In the genomic region with DNA sequence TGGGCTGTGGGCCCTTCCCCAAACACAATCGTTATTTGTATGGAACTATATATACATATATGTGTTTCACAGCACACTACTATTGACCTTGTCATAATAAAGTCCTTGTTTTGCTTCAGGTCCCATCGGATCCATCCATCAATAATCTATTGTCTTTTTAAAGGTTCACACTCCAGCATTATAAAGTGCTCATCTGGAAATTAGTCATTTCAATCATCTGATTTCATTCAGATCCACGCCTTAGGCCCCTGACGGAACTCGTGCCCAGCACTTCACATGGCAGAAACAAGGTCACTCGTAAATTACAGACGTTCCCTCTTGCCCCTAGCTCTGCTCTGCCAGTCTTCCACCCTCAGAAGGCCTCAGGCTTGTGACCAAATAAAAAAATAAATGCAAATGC, we compare ENCODE assay signal across 16 cellular contexts.
A peak's percentile ranks its signal among the peaks of the same experiment; 100 is the strongest.
DNase-seq lines count a peak whose midpoint lies in the region; TF ChIP-seq lines count a peak whose summit lies in the region.
"Had no signal": no experiment of that assay in that cellular context is flagged by ENCODE, and none has a peak within 500 bp of the region (broad histone marks: within the 10 kb centered on the region; RNA-seq: fewer than 3 reads in every experiment).

No MANE protein-coding gene starts in this region.

- peaks cover 14% of the 10 kb centered on the region for H3K27me3 Mint-ChIP-seq in chondrocyte (ENCODE audit: low read depth)

- no peaks in the 10 kb centered on the region for H3K36me3 Mint-ChIP-seq in chondrocyte (ENCODE audit: low read depth)
- H3K36me3 Mint-ChIP-seq: CD8-positive, alpha-beta T cell had no signal

- DNase-seq in activated effector memory CD4-positive, alpha-beta T cell treated with anti-CD3 and anti-CD28 coated beads, Interleukin-2, amount 50 U/mL, for 16 hours = peak; percentile 19
- DNase-seq in activated effector memory CD4-positive, alpha-beta T cell treated with Interleukin-2 at 50 U/mL for 16 hours = no peak
- DNase-seq in NCI-H526 treated with DMSO at 0.1 percent for 48 hours (lab: John Stamatoyannopoulos, UW) (peak; percentile 71), chondrocyte (ENCODE audit: low spot score) (peak; percentile 8), foreskin melanocyte (peak; percentile 97), SW480 (ENCODE audit: low spot score) (no peak), MV-4-11 (lab: John Stamatoyannopoulos, UW) (no peak)
- DNase-seq in activated naive CD4-positive, alpha-beta T cell treated with anti-CD3 and anti-CD28 coated beads, Interleukin-2, amount 50 U/mL, for 16 hours = no peak
- DNase-seq: AML-193; Caco-2; Calu3; CD4-positive, alpha-beta T cell; CD8-positive, alpha-beta T cell; DMS79 treated with DMSO at 0.1 percent for 48 hours; GF-D8 had no signal

- H3K4me3 Mint-ChIP-seq in chondrocyte (ENCODE audit: unreplicated experiment) = no peak overlapping the region
- H3K4me3 Mint-ChIP-seq: B cell; CD4-positive, alpha-beta T cell; CD8-positive, alpha-beta T cell had no signal

- H3K27ac Mint-ChIP-seq in chondrocyte (ENCODE audit: unreplicated experiment) = no peak overlapping the region
- H3K27ac Mint-ChIP-seq: B cell; CD4-positive, alpha-beta T cell; CD8-positive, alpha-beta T cell had no signal

- H3K9me3 Mint-ChIP-seq in chondrocyte (ENCODE audit: low read depth) = peaks cover 7% of the 10 kb centered on the region
- H3K9me3 Mint-ChIP-seq: CD4-positive, alpha-beta T cell; CD8-positive, alpha-beta T cell had no signal

- no peaks in the 10 kb centered on the region for H3K4me1 Mint-ChIP-seq in chondrocyte (ENCODE audit: low read depth)

- TF ChIP-seq CTCF in chondrocyte (IDR thresholded peaks at IDR 0.05) = no peak

Comparison
In these comparisons a context has a peak if more than half of its experiments do, and no peak if none do; other contexts are left out.
1. DNase-seq: peak in activated effector memory CD4-positive, alpha-beta T cell treated with anti-CD3 and anti-CD28 coated beads, Interleukin-2, amount 50 U/mL, for 16 hours (single experiment), NCI-H526 treated with DMSO at 0.1 percent for 48 hours (single experiment), chondrocyte (single experiment) and foreskin melanocyte (single experiment); none in activated effector memory CD4-positive, alpha-beta T cell treated with Interleukin-2 at 50 U/mL for 16 hours (single experiment), SW480 (single experiment), activated naive CD4-positive, alpha-beta T cell treated with anti-CD3 and anti-CD28 coated beads, Interleukin-2, amount 50 U/mL, for 16 hours (single experiment) and MV-4-11 (single experiment).